In genomic region chr2:48530033-48530804, GRCh38 we compare ENCODE assay signal across 8 cellular contexts. TPM values are rescaled to one million over a fixed set of nuclear protein-coding genes. Genes with fewer than 3 reads are reported as not detected.
A peak's percentile ranks its signal among the peaks of the same experiment; 100 is the strongest.
DNase-seq lines count a peak whose midpoint lies in the region; ATAC-seq and TF ChIP-seq lines count a peak whose summit lies in the region.

STON1 (plus strand) TSS chr2:48530154; CDS start chr2:48580634, 50,480 bp downstream.

- ATAC-seq in GM21717 (IDR thresholded peaks at IDR 0.05; ENCODE audit: unreplicated experiment) (peak; percentile 58), HG03196 (IDR thresholded peaks at IDR 0.05; ENCODE audit: unreplicated experiment) (no peak)

- H3K27me3 ChIP-seq in iPS DF 6.9 (ENCODE audit: control insufficient read depth, insufficient read depth, low read length) (no peaks in the 10 kb centered on the region), sigmoid colon (no peaks in the 10 kb centered on the region)

- POLR2A ChIA-PET in RWPE1 (lab: Yijun Ruan, JAX; ENCODE audit: low non-redundant PET) = no interaction called here

- H3K9me3 ChIP-seq in iPS DF 6.9 (ENCODE audit: control insufficient read depth, insufficient read depth, low read length) (no peaks in the 10 kb centered on the region), sigmoid colon (no peaks in the 10 kb centered on the region)

- TF ChIP-seq EP300 in sigmoid colon (IDR thresholded peaks at IDR 0.05) = no peak

- no peak for TF ChIP-seq CTCF in RWPE1 (conservative IDR thresholded peaks at IDR 0.05; ENCODE audit: low read depth)
- peak in 1 of 4 experiments; percentile 24 for TF ChIP-seq CTCF in sigmoid colon (IDR thresholded peaks at IDR 0.05)

- CTCF ChIA-PET in RWPE1 (lab: Yijun Ruan, JAX) = no interaction called here

- TF ChIP-seq POLR2A in sigmoid colon (IDR thresholded peaks at IDR 0.05) = peak in 1 of 2 donors; percentile 55

- H3K27ac ChIP-seq in RWPE1 = peak within 1 kb of the TSS; percentile 72
- peak within 1 kb of the TSS; percentile 26 for H3K27ac ChIP-seq in adipose tissue (ENCODE audit: low read depth, low read length)
- no peak within 1 kb of the TSS for H3K27ac ChIP-seq in iPS DF 6.9 (ENCODE audit: low read length)
- H3K27ac ChIP-seq in sigmoid colon = peak within 1 kb of the TSS; percentile 93 to 98 (median 96)

- no peaks in the 10 kb centered on the region for H3K36me3 ChIP-seq in iPS DF 6.9 (ENCODE audit: control insufficient read depth, insufficient read depth, low read length)
- H3K36me3 ChIP-seq in sigmoid colon = no peaks in the 10 kb centered on the region

- DNase-seq in CMK (ENCODE audit: low read depth) (peak; percentile 25), RWPE1 (ENCODE audit: low spot score) (peak; percentile 26), iPS DF 6.9 (ENCODE audit: low read depth, low spot score) (no peak), sigmoid colon (peak; percentile 88), NCI-H524 treated with DMSO at 0.1 percent for 48 hours (lab: John Stamatoyannopoulos, UW) (no peak)

- WGBS in adipose tissue, 3 donors = 0 to 1% (median 1%) methylated on average over 32 to 60 of the region's 62 CpGs
- WGBS in iPS DF 6.9 (ENCODE audit: insufficient coverage, insufficient read length) = no CpG with 5 or more reads among the region's 62 CpGs
- 1 to 2% methylated on average over 61 to 62 of the region's 62 CpGs for WGBS in sigmoid colon, 2 donors

- peaks cover 2% of the 10 kb centered on the region; the same call in 1 of the 2 replicates for H3K4me1 ChIP-seq in iPS DF 6.9 (ENCODE audit: control insufficient read depth, insufficient read depth, low read length)
- peaks cover 0 to 76% (median 67%) of the 10 kb centered on the region in 4 donors for H3K4me1 ChIP-seq in sigmoid colon

- intact Hi-C loops in sigmoid colon (cut with DNase I) = loop anchor here (2.0 to 5.0 kb wide), 3 partner anchors 47 to 59 kb away; no protein-coding TSS in a partner anchor

- peak within 1 kb of the TSS; percentile 56 for H3K4me3 ChIP-seq in iPS DF 6.9 (ENCODE audit: low read length)
- peak within 1 kb of the TSS; percentile 71 to 99 (median 84) for H3K4me3 ChIP-seq in sigmoid colon

RNA-seq across cellular contexts. Expression of gene STON1, which starts in this region (rescaled TPM):
- polyA plus RNA-seq in adipose tissue (10 to 100 TPM in 2 of 3 donors, 1 to 10 TPM in 1; 2.2 to 58.1 (median 24.4) TPM), sigmoid colon (1 to 10 TPM; 1.8 to 6.1 (median 1.8) TPM)
- total RNA-seq in sigmoid colon = 100 to 1,000 TPM; 121 to 218 (median 188) TPM

Comparison
In these comparisons a context has a peak if more than half of its experiments do, and no peak if none do; other contexts are left out.
1. DNase-seq: peak in CMK (single experiment), RWPE1 (single experiment) and sigmoid colon (single experiment); none in iPS DF 6.9 (single experiment) and NCI-H524 treated with DMSO at 0.1 percent for 48 hours (single experiment).